ENCODE assay signal across 8 cellular contexts in genomic region chr11:64675417-64676252, GRCh38. TPM values are rescaled to one million over a fixed set of nuclear protein-coding genes. Genes with fewer than 3 reads are reported as not detected.
DNase-seq lines count a peak whose midpoint lies in the region; ATAC-seq and TF ChIP-seq lines count a peak whose summit lies in the region.

No MANE protein-coding gene starts in this region.

- no peaks in the 10 kb centered on the region for H3K27me3 ChIP-seq in ascending aorta
- no peaks in the 10 kb centered on the region for H3K27me3 ChIP-seq in layer of hippocampus (ENCODE audit: control insufficient read depth, insufficient read depth, low read length)

- H3K4me1 Mint-ChIP-seq in stimulated activated naive CD8-positive, alpha-beta T cell treated with anti-CD3 and anti-CD28 coated beads, Interleukin-15, amount 100 ng/mL, for 72 hours, result no peaks in the 10 kb centered on the region

- no peaks in the 10 kb centered on the region for H3K36me3 ChIP-seq in ascending aorta

- H3K9me3 ChIP-seq in ascending aorta, result no peaks in the 10 kb centered on the region

- peak; percentile 9 for ATAC-seq in stimulated activated naive CD8-positive, alpha-beta T cell treated with anti-CD3 and anti-CD28 coated beads, Interleukin-15, Interleukin-2, amounts not matched to agents 100 U/mL and 50 U/mL, for 24 hours
- no peak for ATAC-seq in stimulated activated naive CD8-positive, alpha-beta T cell treated with anti-CD3 and anti-CD28 coated beads, Interleukin-15, amount 100 ng/mL, for 72 hours
- ATAC-seq in GM21515 (IDR thresholded peaks at IDR 0.05; ENCODE audit: unreplicated experiment), result no peak

- intact Hi-C loops in ascending aorta (cut with DNase I), result loop anchor here (1.0 kb wide), 2 partner anchors 12 to 14 kb away; no protein-coding TSS in a partner anchor

- no peak overlapping the region for H3K4me3 Mint-ChIP-seq in stimulated activated naive CD8-positive, alpha-beta T cell treated with anti-CD3 and anti-CD28 coated beads, Interleukin-15, amount 100 ng/mL, for 72 hours

- H3K27ac Mint-ChIP-seq in stimulated activated naive CD8-positive, alpha-beta T cell treated with anti-CD3 and anti-CD28 coated beads, Interleukin-15, amount 100 ng/mL, for 72 hours, result no peak overlapping the region

- no peak for DNase-seq in stimulated activated naive CD8-positive, alpha-beta T cell treated with anti-CD3 and anti-CD28 coated beads, Interleukin-15, Interleukin-2, amounts not matched to agents 100 U/mL and 50 U/mL, for 24 hours
- no peak for DNase-seq in stimulated activated naive CD8-positive, alpha-beta T cell treated with anti-CD3 and anti-CD28 coated beads, Interleukin-15, amount 100 ng/mL, for 72 hours
- DNase-seq in ascending aorta (ENCODE audit: low spot score in 2 of 2), result peak; percentile 86 to 94
- no peak for DNase-seq in T-helper 9 cell
- no peak for DNase-seq in activated gamma-delta T cell (lab: John Stamatoyannopoulos, UW)
- no peak for DNase-seq in Kasumi-1 (lab: John Stamatoyannopoulos, UW)

- no peak overlapping the region for H3K4me3 ChIP-seq in ascending aorta

- H3K4me1 ChIP-seq in ascending aorta, result peaks cover 6 to 15% of the 10 kb centered on the region in 2 donors

- no peaks in the 10 kb centered on the region for H3K9me3 Mint-ChIP-seq in stimulated activated naive CD8-positive, alpha-beta T cell treated with anti-CD3 and anti-CD28 coated beads, Interleukin-15, amount 100 ng/mL, for 72 hours

- TF ChIP-seq CTCF in ascending aorta (IDR thresholded peaks at IDR 0.05), result no peak

- H3K27ac ChIP-seq in ascending aorta (peak overlapping the region; percentile 76 to 80), layer of hippocampus (ENCODE audit: low read depth, low read length) (peak overlapping the region; percentile 13)

- H3K27me3 Mint-ChIP-seq in stimulated activated naive CD8-positive, alpha-beta T cell treated with anti-CD3 and anti-CD28 coated beads, Interleukin-15, amount 100 ng/mL, for 72 hours, result peaks cover 55% of the 10 kb centered on the region

RNA-seq across cellular contexts. Expression of gene NRXN2, which starts 47.4 kb away (rescaled TPM):
- 26.0 TPM for total RNA-seq in ascending aorta

Comparison
In these comparisons a context has a peak if more than half of its experiments do, and no peak if none do; other contexts are left out.
1. DNase-seq: peak in ascending aorta (2 of 2); none in stimulated activated naive CD8-positive, alpha-beta T cell treated with anti-CD3 and anti-CD28 coated beads, Interleukin-15, Interleukin-2, amounts not matched to agents 100 U/mL and 50 U/mL, for 24 hours (single experiment), stimulated activated naive CD8-positive, alpha-beta T cell treated with anti-CD3 and anti-CD28 coated beads, Interleukin-15, amount 100 ng/mL, for 72 hours (0 of 2), T-helper 9 cell (single experiment), activated gamma-delta T cell (single experiment) and Kasumi-1 (0 of 2).